Comparison of ENCODE assay signal across 34 cellular contexts in genomic region chr4:58265734-58266133, GRCh38.
"Had no signal": no experiment of that assay in that cellular context is flagged by ENCODE, and none has a peak within 500 bp of the region (broad histone marks: within the 10 kb centered on the region; RNA-seq: fewer than 3 reads in every experiment).

No MANE protein-coding gene starts in this region.

- H3K4me3 ChIP-seq: MG63 had no signal

- H3K9me3 ChIP-seq: MG63 had no signal

- H3K36me3 ChIP-seq: MG63 had no signal

- H3K27me3 ChIP-seq: MG63 had no signal

- DNase-seq: Karpas-422, Kasumi-1, MG63, MM.1S, MV-4-11, NCI-H1048, NCI-H1092, NCI-H1092 treated with DMSO at 0.1 percent for 48 hours, NCI-H1105, NCI-H1105 treated with DMSO at 0.1 percent for 48 hours, NCI-H1417, NCI-H1417 treated with DMSO at 0.1 percent for 48 hours, NCI-H1436, NCI-H1436 treated with DMSO at 0.1 percent for 48 hours, NCI-H146, NCI-H1694, NCI-H1694 treated with DMSO at 0.1 percent for 48 hours, NCI-H187, NCI-H187 treated with DMSO at 0.1 percent for 48 hours, NCI-H1930, NCI-H2029, NCI-H2029 treated with DMSO at 0.1 percent for 48 hours, NCI-H2081, NCI-H2081 treated with DMSO at 0.1 percent for 48 hours, NCI-H2107, NCI-H2171, NCI-H2171 treated with DMSO at 0.1 percent for 48 hours, NCI-H2227 treated with DMSO at 0.1 percent for 48 hours, NCI-H226, NCI-H345, NCI-H446, NCI-H446 treated with DMSO at 0.1 percent for 48 hours, NCI-H510A, NCI-H510A treated with DMSO at 0.1 percent for 48 hours had no signal
